ENCODE assay signal across 2 cellular contexts in genomic region chr3:29226709-29227108, GRCh38.
TF ChIP-seq lines count a peak whose summit lies in the region.

No MANE protein-coding gene starts in this region.

TF ChIP-seq in IMR-90, 13 proteins besides CTCF, POLR2A, EP300 and RAD21:
- TF ChIP-seq NFE2L2 (IDR thresholded peaks at IDR 0.05; ENCODE audit: low read depth, low read length) (no peak), FOS (IDR thresholded peaks at IDR 0.05; ENCODE audit: low read depth, low read length) (no peak), CEBPB (IDR thresholded peaks at IDR 0.05; ENCODE audit: low read depth, low read length) (no peak), MXI1 (IDR thresholded peaks at IDR 0.05; ENCODE audit: borderline replicate concordance, low read depth, low read length) (no peak), RCOR1 (IDR thresholded peaks at IDR 0.05; ENCODE audit: insufficient replicate concordance, low read length) (no peak), BHLHE40 (IDR thresholded peaks at IDR 0.05; ENCODE audit: low read depth, low read length) (no peak), RFX5 (IDR thresholded peaks at IDR 0.05; ENCODE audit: low read depth, low read length) (no peak), CHD1 (IDR thresholded peaks at IDR 0.05; ENCODE audit: low read depth, low read length) (no peak), SMC3 (IDR thresholded peaks at IDR 0.05; ENCODE audit: low read depth, low read length) (no peak), MAFK (IDR thresholded peaks at IDR 0.05; ENCODE audit: low read depth, low read length) (no peak)
- TF ChIP-seq, protein P1, sequence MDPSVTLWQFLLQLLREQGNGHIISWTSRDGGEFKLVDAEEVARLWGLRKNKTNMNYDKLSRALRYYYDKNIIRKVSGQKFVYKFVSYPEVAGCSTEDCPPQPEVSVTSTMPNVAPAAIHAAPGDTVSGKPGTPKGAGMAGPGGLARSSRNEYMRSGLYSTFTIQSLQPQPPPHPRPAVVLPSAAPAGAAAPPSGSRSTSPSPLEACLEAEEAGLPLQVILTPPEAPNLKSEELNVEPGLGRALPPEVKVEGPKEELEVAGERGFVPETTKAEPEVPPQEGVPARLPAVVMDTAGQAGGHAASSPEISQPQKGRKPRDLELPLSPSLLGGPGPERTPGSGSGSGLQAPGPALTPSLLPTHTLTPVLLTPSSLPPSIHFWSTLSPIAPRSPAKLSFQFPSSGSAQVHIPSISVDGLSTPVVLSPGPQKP (IDR thresholded peaks at IDR 0.05; ENCODE audit: borderline replicate concordance, low read depth, low read length): no peak
- TF ChIP-seq, protein P2, sequence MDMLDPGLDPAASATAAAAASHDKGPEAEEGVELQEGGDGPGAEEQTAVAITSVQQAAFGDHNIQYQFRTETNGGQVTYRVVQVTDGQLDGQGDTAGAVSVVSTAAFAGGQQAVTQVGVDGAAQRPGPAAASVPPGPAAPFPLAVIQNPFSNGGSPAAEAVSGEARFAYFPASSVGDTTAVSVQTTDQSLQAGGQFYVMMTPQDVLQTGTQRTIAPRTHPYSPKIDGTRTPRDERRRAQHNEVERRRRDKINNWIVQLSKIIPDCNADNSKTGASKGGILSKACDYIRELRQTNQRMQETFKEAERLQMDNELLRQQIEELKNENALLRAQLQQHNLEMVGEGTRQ (IDR thresholded peaks at IDR 0.05; ENCODE audit: low read depth, low read length): no peak

TF ChIP-seq in endothelial cell of umbilical vein, 7 proteins besides CTCF, POLR2A, EP300 and RAD21:
- TF ChIP-seq JUN (IDR thresholded peaks at IDR 0.05; ENCODE audit: borderline replicate concordance, insufficient read depth, insufficient read length, low read depth) (no peak), EZH2 (IDR thresholded peaks at IDR 0.05; ENCODE audit: borderline replicate concordance, low read depth, low read length, severe bottlenecking) (no peak), MYC (IDR thresholded peaks at IDR 0.05; ENCODE audit: low read depth, low read length) (no peak), POLR2AphosphoS5 (IDR thresholded peaks at IDR 0.05; ENCODE audit: insufficient read depth, low read depth, low read length) (no peak), FOS (IDR thresholded peaks at IDR 0.05; ENCODE audit: borderline replicate concordance, insufficient read depth, low read length) (no peak), GATA2 (IDR thresholded peaks at IDR 0.05; ENCODE audit: insufficient read depth, insufficient read length, low read depth, low read length) (no peak)
- TF ChIP-seq, protein P3, sequence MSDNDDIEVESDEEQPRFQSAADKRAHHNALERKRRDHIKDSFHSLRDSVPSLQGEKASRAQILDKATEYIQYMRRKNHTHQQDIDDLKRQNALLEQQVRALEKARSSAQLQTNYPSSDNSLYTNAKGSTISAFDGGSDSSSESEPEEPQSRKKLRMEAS (IDR thresholded peaks at IDR 0.05; ENCODE audit: insufficient read depth, insufficient read length): no peak
